ENCODE assay signal across 1 cellular context in the genomic region with DNA sequence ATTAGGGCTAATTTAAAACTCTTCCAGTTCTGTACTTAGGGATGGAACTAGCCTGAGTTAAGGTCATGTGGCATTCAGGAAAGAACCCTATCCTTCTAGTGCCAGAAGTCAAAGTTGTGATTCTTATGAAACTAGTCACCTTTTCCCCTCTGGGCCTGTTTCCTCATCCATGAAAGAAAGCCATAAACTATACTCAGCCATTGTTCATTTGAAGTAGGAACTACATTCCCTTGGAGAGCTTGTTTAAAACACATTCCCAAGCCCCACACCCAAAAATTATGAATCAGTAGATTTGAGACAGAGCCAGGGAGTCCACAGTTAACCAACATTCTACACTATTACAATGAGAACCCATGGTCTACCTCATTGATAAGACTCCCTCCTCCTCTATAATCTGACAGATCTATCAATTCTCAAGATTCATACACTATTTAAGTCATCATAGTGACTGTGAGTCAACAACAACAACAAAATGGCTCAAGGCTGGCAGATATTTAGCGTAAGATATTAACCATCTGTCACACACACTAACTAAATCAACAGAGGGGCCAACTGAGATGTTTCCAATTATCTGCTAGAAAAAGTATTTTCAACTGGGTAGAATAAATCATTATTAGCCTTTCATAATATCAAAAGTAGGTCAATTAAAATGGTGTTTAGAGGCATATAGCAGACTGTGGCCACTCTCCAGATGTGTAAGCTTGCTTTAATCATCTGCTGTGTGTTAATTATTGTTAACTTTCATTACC.
TF ChIP-seq lines count a peak whose summit lies in the region.

No MANE protein-coding gene starts in this region.

TF ChIP-seq in HepG2, 621 proteins besides CTCF, POLR2A, EP300 and RAD21:
- no peak for TF ChIP-seq ZNF337 (CRISPR knock-in tag; IDR thresholded peaks at IDR 0.05; ENCODE audit: borderline replicate concordance, low read depth)
- no peak for TF ChIP-seq TEAD3 (CRISPR knock-in tag; optimal IDR thresholded peaks at IDR 0.05; ENCODE audit: borderline replicate concordance)
- no peak for TF ChIP-seq AFF4 (CRISPR knock-in tag; IDR thresholded peaks at IDR 0.05)
- TF ChIP-seq MAFG (CRISPR knock-in tag; IDR thresholded peaks at IDR 0.05): no peak
- no peak for TF ChIP-seq ZFP62 (CRISPR knock-in tag; IDR thresholded peaks at IDR 0.05)
- TF ChIP-seq, protein P1, sequence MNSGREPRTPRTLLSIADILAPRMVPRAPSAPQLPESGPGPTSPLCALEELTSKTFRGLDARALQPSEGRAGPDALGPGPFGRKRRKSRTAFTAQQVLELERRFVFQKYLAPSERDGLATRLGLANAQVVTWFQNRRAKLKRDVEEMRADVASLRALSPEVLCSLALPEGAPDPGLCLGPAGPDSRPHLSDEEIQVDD (CRISPR knock-in tag; IDR thresholded peaks at IDR 0.05; ENCODE audit: borderline replicate concordance): no peak
TF ChIP-seq in HepG2: peak in this region for 0.
